In the genomic region with DNA sequence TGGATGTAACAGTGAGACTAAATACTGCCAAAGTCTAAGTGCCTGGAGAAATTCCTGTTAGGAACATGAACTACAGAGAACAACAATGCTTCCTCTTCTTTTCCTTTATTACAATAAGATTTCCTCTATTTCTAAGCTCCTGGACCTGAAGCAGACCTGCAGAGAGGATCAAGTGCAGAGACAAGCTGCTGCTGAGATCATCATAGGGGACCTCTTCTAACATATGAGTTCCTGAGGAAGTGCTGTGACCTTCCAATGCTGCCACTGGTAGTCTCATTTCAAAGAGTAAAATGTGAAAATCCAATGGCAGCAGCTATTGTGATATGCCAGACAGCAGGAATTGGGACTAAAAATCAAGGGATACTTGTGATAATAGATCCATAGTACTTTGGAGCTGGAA, we compare ENCODE assay signal across 9 cellular contexts.
"Had no signal": no experiment of that assay in that cellular context is flagged by ENCODE, and none has a peak within 500 bp of the region (broad histone marks: within the 10 kb centered on the region; RNA-seq: fewer than 3 reads in every experiment).

No MANE protein-coding gene starts in this region.

- FAIRE-seq: H1, H54, HTR-8/SVneo, K562 had no signal

- ATAC-seq: GM23338, K562 had no signal

- DNase-seq: H9, HCEC 1CT, IMR-90, KG1 had no signal
